In genomic region chr15:65421360-65422215, GRCh38 we compare ENCODE assay signal across 8 cellular contexts. TPM values are rescaled to one million over a fixed set of nuclear protein-coding genes. Genes with fewer than 3 reads are reported as not detected.
A peak's percentile ranks its signal among the peaks of the same experiment; 100 is the strongest.
DNase-seq lines count a peak whose midpoint lies in the region; ATAC-seq, FAIRE-seq and TF ChIP-seq lines count a peak whose summit lies in the region.

No MANE protein-coding gene starts in this region.

- 10% methylated on average over 33 of the region's 39 CpGs for WGBS in GM12878 (ENCODE audit: insufficient coverage, insufficient replicate concordance, low lambda C conversion rate, missing lambda C conversion rate)

- no peaks in the 10 kb centered on the region for H4K20me1 ChIP-seq in GM12878 (ENCODE audit: control insufficient read depth, insufficient read depth)

- DNase-seq in D341Med (ENCODE audit: low spot score) (peak; percentile 79), HTR-8/SVneo (ENCODE audit: insufficient read length, low spot score) (no peak), GM12878 (ENCODE audit: low read depth, low spot score) (no peak), skeletal muscle cell (ENCODE audit: low read depth) (no peak), NCI-H345 (lab: John Stamatoyannopoulos, UW) (no peak), HPDE6-E6E7 (ENCODE audit: extremely low spot score) (no peak)

- H3K36me3 ChIP-seq in GM12878 (ENCODE audit: control insufficient read depth in 2 of 2, insufficient read depth in 2 of 2, low read length in 1 of 2) = no peaks in the 10 kb centered on the region

- TF ChIP-seq RAD21 in GM12878 (IDR thresholded peaks at IDR 0.05; ENCODE audit: insufficient read depth, low read depth, low read length) = no peak

- peak overlapping the region; percentile 58; the same call in 1 of the 2 replicates for H3K4me3 ChIP-seq in GM12878
- H3K4me3 ChIP-seq in iPS-18c (ENCODE audit: insufficient read depth, low read depth, low read length) = peak overlapping the region; percentile 87
- peak overlapping the region; percentile 66 for H3K4me3 ChIP-seq in skeletal muscle cell (ENCODE audit: low read depth, low read length)

- TF ChIP-seq CTCF in GM12878 (IDR thresholded peaks at IDR 0.05 in 2 of 3, conservative IDR thresholded peaks at IDR 0.05 in 1 of 3; ENCODE audit: control insufficient read depth in 2 of 3, extremely low read depth in 1 of 3, insufficient read depth in 1 of 3, low read depth in 3 of 3, low read length in 3 of 3) = no peak

- FAIRE-seq in HTR-8/SVneo (lab: Jason Lieb, UNC) (peak; percentile 26), GM12878 (lab: Jason Lieb, UNC) (peak; percentile 64)

- POLR2A ChIA-PET in GM12878 (lab: Charles Lee) = interaction anchor here (0.6 to 3.2 kb wide), 8 partner anchors 9 to 1642 kb away, joined by 3 to 14 read pairs (median 4); partner anchors contain the start of gene HACD3

- H3K4me1 ChIP-seq in GM12878 (ENCODE audit: control insufficient read depth, insufficient read depth, low read length) = peaks cover 7% of the 10 kb centered on the region

- H3K79me2 ChIP-seq in GM12878 (ENCODE audit: control insufficient read depth, insufficient read depth, low read length) = no peaks in the 10 kb centered on the region

- RAD21 ChIA-PET in GM12878 (lab: Charles Lee; ENCODE audit: unreplicated experiment) = interaction anchor here (0.7 to 2.4 kb wide), 7 partner anchors 9 to 770 kb away, joined by 3 to 12 read pairs (median 5); no protein-coding TSS in a partner anchor

- peak overlapping the region; percentile 48 for H2AFZ ChIP-seq in GM12878 (ENCODE audit: control insufficient read depth, low read depth, low read length)

- in situ Hi-C loops in GM12878 (cut with MboI) = no loop called here

- peak; percentile 86 for ATAC-seq in GM12878
- no peak for ATAC-seq in HG02642 (IDR thresholded peaks at IDR 0.05; ENCODE audit: poor library complexity, unreplicated experiment)

- BruUV-seq in GM12878 (replicated peaks; lab: Mats Ljungman, UMichigan) = TSS peak; percentile 95

- intact Hi-C loops in GM12878 (cut with micrococcal nuclease; ENCODE audit: unreplicated experiment) = no loop called here

- H3K9ac ChIP-seq in GM12878 (ENCODE audit: control insufficient read depth, insufficient read depth, low read length) = peak overlapping the region; percentile 30; the same call in 1 of the 2 replicates

- CTCF ChIA-PET in GM12878 (lab: Yijun Ruan, JAX) = interaction anchor here (0.7 to 3.5 kb wide), 8 partner anchors 9 to 103 kb away, joined by 3 to 18 read pairs (median 5); no protein-coding TSS in a partner anchor

- peak; percentile 19 to 30; a peak in 2 of 4 replicates for TF ChIP-seq EP300 in GM12878 (IDR thresholded peaks at IDR 0.05; ENCODE audit: borderline replicate concordance in 1 of 2, control insufficient read depth in 1 of 2, low read depth in 2 of 2, low read length in 2 of 2)

- peak overlapping the region; percentile 18; the same call in 1 of the 2 replicates for H3K27ac ChIP-seq in GM12878 (ENCODE audit: control insufficient read depth, insufficient read depth)

- peaks cover 2 to 11% of the 10 kb centered on the region in 2 experiments for H3K27me3 ChIP-seq in GM12878 (replicated peaks in 1 of 2; ENCODE audit: control insufficient read depth in 2 of 2, insufficient read depth in 2 of 2, low read length in 1 of 2)

- 0 out of 2 replicates have a peak, but pooled peaks have one; percentile 26 for TF ChIP-seq POLR2A in GM12878 (IDR thresholded peaks at IDR 0.05; ENCODE audit: low read depth, low read length)

- SMC1A ChIA-PET in GM12878 (lab: Charles Lee; ENCODE audit: uncharacterized antibody, unreplicated experiment) = interaction anchor here (0.8 to 3.6 kb wide), 7 partner anchors 10 to 127 kb away, joined by 3 to 38 read pairs (median 3); no protein-coding TSS in a partner anchor

- no peaks in the 10 kb centered on the region for H3K9me3 ChIP-seq in GM12878 (replicated peaks; ENCODE audit: control insufficient read depth, insufficient read depth, low read length)
- no peaks in the 10 kb centered on the region for H3K9me3 ChIP-seq in iPS-18c (ENCODE audit: control insufficient read depth, insufficient read depth, low read length)

- H3K4me2 ChIP-seq in GM12878 (ENCODE audit: control insufficient read depth, insufficient read depth) = peak overlapping the region; percentile 95

TF ChIP-seq in GM12878, 131 proteins besides CTCF, POLR2A, EP300 and RAD21 (continues in another document):
- TF ChIP-seq BHLHE40 (IDR thresholded peaks at IDR 0.05; ENCODE audit: borderline replicate concordance in 1 of 2, low read depth in 2 of 2, low read length in 1 of 2) (peak; percentile 25 to 34; a peak in 1 of 4 replicates), MEF2B (IDR thresholded peaks at IDR 0.05; ENCODE audit: partially characterized antibody, poor library complexity, severe bottlenecking) (peak; percentile 67), EGR1 (IDR thresholded peaks at IDR 0.05; ENCODE audit: borderline replicate concordance in 1 of 2, low read depth in 2 of 2, low read length in 2 of 2) (peak in 1 of 2 experiments; percentile 73; a peak in 2 of 3 replicates), POU2F2 (IDR thresholded peaks at IDR 0.05; ENCODE audit: borderline replicate concordance, low read depth, low read length) (peak; percentile 30; the same call in 1 of the 3 replicates), CEBPZ (IDR thresholded peaks at IDR 0.05; ENCODE audit: low read depth, low read length) (no peak), EZH2 (IDR thresholded peaks at IDR 0.05; ENCODE audit: borderline replicate concordance, control insufficient read depth, low read depth, low read length) (no peak), SP1 (IDR thresholded peaks at IDR 0.05; ENCODE audit: low read depth, low read length) (peak; percentile 58)

RNA-seq across cellular contexts. Expression of gene IGDCC4, which starts 1.2 kb away (rescaled TPM):
- 10.0 and 14.3 TPM in 2 replicates for total RNA-seq in GM12878 (2013; cell fraction: nucleolus; rRNA removed)
- total RNA-seq in GM12878 (2014; rRNA removed) (0.05 and 0.06 TPM in 2 replicates), GM12878 (2014; rRNA removed; fragmentation: Illumina TruSeq; extraction: Trizol) (0.04 and 0.09 TPM in 2 replicates), GM12878 (2021) (0.21 and 0.74 TPM in 2 replicates)
- polyA plus RNA-seq in GM12878 (2011; ENCODE audit: low read depth) = 0.16 TPM
- polyA plus RNA-seq in GM12878 (2011; rRNA removed) (0.18 and 0.27 TPM in 2 replicates), GM12878 (2014; fragmentation: Illumina TruSeq; extraction: Trizol) (0.18 and 0.29 TPM in 2 replicates), GM12878 (2014; fragmentation: Nextera tagmentation; extraction: Ambion mirVana) (under 1 TPM; 0.08 to 0.16 TPM), GM12878 (2014; rRNA removed) (0.24 and 0.41 TPM in 2 replicates), GM12878 (2016; fragmentation: Nextera tagmentation; extraction: Ambion mirVana) (under 1 TPM; 0.06 to 0.17 TPM)
- polyA plus RNA-seq in GM12878 (2011; cell fraction: cytosol; rRNA removed) = 0.19 and 0.22 TPM in 2 replicates
- polyA plus RNA-seq in GM12878 (2011; cell fraction: nucleus; rRNA removed) = 1.8 and 2.2 TPM in 2 replicates
- 0.37 and 0.55 TPM in 2 replicates for polyA plus RNA-seq in GM12878 (2012)
- 0.15 and 1.8 TPM in 2 replicates for polyA minus RNA-seq in GM12878 (2011; rRNA and poly(A)+ RNA removed)
- polyA minus RNA-seq in GM12878 (2011; cell fraction: cytosol; rRNA and poly(A)+ RNA removed) = not detected in 2 replicates
- 0.97 and 1.1 TPM in 2 replicates for polyA minus RNA-seq in GM12878 (2011; cell fraction: nucleus; rRNA and poly(A)+ RNA removed)

RNA-seq across cellular contexts. Expression of gene IGDCC3, which starts 43.8 kb away (rescaled TPM):
- total RNA-seq in GM12878 (2013; cell fraction: nucleolus; rRNA removed) = not detected in 2 replicates
- not detected in 2 replicates for total RNA-seq in GM12878 (2014; rRNA removed)
- not detected in 2 replicates for total RNA-seq in GM12878 (2014; rRNA removed; fragmentation: Illumina TruSeq; extraction: Trizol)
- total RNA-seq in GM12878 (2021) = 0.10 and 0.13 TPM in 2 replicates
- polyA plus RNA-seq in GM12878 (2011; ENCODE audit: low read depth) = not detected
- not detected in 2 replicates for polyA plus RNA-seq in GM12878 (2011; rRNA removed)
- not detected in 2 replicates for polyA plus RNA-seq in GM12878 (2011; cell fraction: cytosol; rRNA removed)
- polyA plus RNA-seq in GM12878 (2011; cell fraction: nucleus; rRNA removed) = not detected in 2 replicates
- polyA plus RNA-seq in GM12878 (2012) = not detected in 2 replicates
- not detected in 2 replicates for polyA plus RNA-seq in GM12878 (2014; fragmentation: Illumina TruSeq; extraction: Trizol)
- not detected for polyA plus RNA-seq in GM12878 (2014; fragmentation: Nextera tagmentation; extraction: Ambion mirVana)
- not detected in 2 replicates for polyA plus RNA-seq in GM12878 (2014; rRNA removed)
- under 1 TPM; 0.15 to 0.20 TPM for polyA plus RNA-seq in GM12878 (2016; fragmentation: Nextera tagmentation; extraction: Ambion mirVana)
- not detected in 2 replicates for polyA minus RNA-seq in GM12878 (2011; rRNA and poly(A)+ RNA removed)
- polyA minus RNA-seq in GM12878 (2011; cell fraction: cytosol; rRNA and poly(A)+ RNA removed) = not detected in 2 replicates
- not detected in 2 replicates for polyA minus RNA-seq in GM12878 (2011; cell fraction: nucleus; rRNA and poly(A)+ RNA removed)
